1 cellular context compared by ENCODE assay signal in genomic region chr10:61899997-61900828, GRCh38.
TF ChIP-seq lines count a peak whose summit lies in the region.

No MANE protein-coding gene starts in this region.

TF ChIP-seq in HEK293, 187 proteins besides CTCF, POLR2A, EP300 and RAD21 (continued from another document and continues in another):
- TF ChIP-seq, protein P1, sequence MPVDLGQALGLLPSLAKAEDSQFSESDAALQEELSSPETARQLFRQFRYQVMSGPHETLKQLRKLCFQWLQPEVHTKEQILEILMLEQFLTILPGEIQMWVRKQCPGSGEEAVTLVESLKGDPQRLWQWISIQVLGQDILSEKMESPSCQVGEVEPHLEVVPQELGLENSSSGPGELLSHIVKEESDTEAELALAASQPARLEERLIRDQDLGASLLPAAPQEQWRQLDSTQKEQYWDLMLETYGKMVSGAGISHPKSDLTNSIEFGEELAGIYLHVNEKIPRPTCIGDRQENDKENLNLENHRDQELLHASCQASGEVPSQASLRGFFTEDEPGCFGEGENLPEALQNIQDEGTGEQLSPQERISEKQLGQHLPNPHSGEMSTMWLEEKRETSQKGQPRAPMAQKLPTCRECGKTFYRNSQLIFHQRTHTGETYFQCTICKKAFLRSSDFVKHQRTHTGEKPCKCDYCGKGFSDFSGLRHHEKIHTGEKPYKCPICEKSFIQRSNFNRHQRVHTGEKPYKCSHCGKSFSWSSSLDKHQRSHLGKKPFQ (tag by site-specific recombination; IDR thresholded peaks at IDR 0.05) = peak; percentile 52; the same call in 1 of the 2 replicates
- TF ChIP-seq GLI4 (tag by site-specific recombination; IDR thresholded peaks at IDR 0.05) (no peak), ZNF175 (tag by site-specific recombination; IDR thresholded peaks at IDR 0.05) (no peak), ZNF138 (tag by site-specific recombination; IDR thresholded peaks at IDR 0.05; ENCODE audit: borderline replicate concordance) (no peak), ZBTB6 (tag by site-specific recombination; IDR thresholded peaks at IDR 0.05) (peak; percentile 53; the same call in 1 of the 2 replicates), ZNF335 (tag by site-specific recombination; conservative IDR thresholded peaks at IDR 0.05) (peak; percentile 73), TSHZ1 (tag by site-specific recombination; IDR thresholded peaks at IDR 0.05; ENCODE audit: borderline replicate concordance) (0 out of 2 replicates have a peak, but pooled peaks have one; percentile 46), ZNF692 (tag by site-specific recombination; IDR thresholded peaks at IDR 0.05) (peak; percentile 62; the same call in 1 of the 2 replicates), WT1 (tag by site-specific recombination; IDR thresholded peaks at IDR 0.05) (peak; percentile 69), BCL11A (tag by site-specific recombination; IDR thresholded peaks at IDR 0.05; ENCODE audit: low read depth) (0 out of 2 replicates have a peak, but pooled peaks have one; percentile 20), ZNF239 (tag by site-specific recombination; IDR thresholded peaks at IDR 0.05) (no peak; the same call in 1 of the 2 replicates), ZXDB (tag by site-specific recombination; IDR thresholded peaks at IDR 0.05) (peak; percentile 73), ZNF629 (tag by site-specific recombination; IDR thresholded peaks at IDR 0.05) (peak; percentile 82), ZNF639 (tag by site-specific recombination; IDR thresholded peaks at IDR 0.05) (peak; percentile 60; the same call in 1 of the 2 replicates), ZNF658 (tag by site-specific recombination; IDR thresholded peaks at IDR 0.05) (no peak), ZNF561 (tag by site-specific recombination; IDR thresholded peaks at IDR 0.05; ENCODE audit: borderline replicate concordance) (0 out of 2 replicates have a peak, but pooled peaks have one; percentile 17), ZBTB1 (tag by site-specific recombination; IDR thresholded peaks at IDR 0.05) (peak; percentile 73; the same call in 1 of the 2 replicates), SP7 (tag by site-specific recombination; IDR thresholded peaks at IDR 0.05) (peak; percentile 84), GLIS2 (tag by site-specific recombination; IDR thresholded peaks at IDR 0.05) (peak; percentile 43; the same call in 1 of the 2 replicates), ZBTB21 (tag by site-specific recombination; IDR thresholded peaks at IDR 0.05) (peak; percentile 14; the same call in 1 of the 2 replicates), OSR2 (tag by site-specific recombination; IDR thresholded peaks at IDR 0.05) (peak; percentile 43), ZNF549 (tag by site-specific recombination; IDR thresholded peaks at IDR 0.05) (no peak), PATZ1 (tag by site-specific recombination; IDR thresholded peaks at IDR 0.05) (peak; percentile 84), ZNF558 (tag by site-specific recombination; IDR thresholded peaks at IDR 0.05) (no peak), ZNF23 (tag by site-specific recombination; IDR thresholded peaks at IDR 0.05; ENCODE audit: borderline replicate concordance) (no peak), ZNF394 (tag by site-specific recombination; IDR thresholded peaks at IDR 0.05; ENCODE audit: borderline replicate concordance) (peak; percentile 40; the same call in 1 of the 2 replicates), ZBTB8A (tag by site-specific recombination; IDR thresholded peaks at IDR 0.05) (peak; percentile 50; the same call in 1 of the 2 replicates), MZF1 (tag by site-specific recombination; IDR thresholded peaks at IDR 0.05; ENCODE audit: borderline replicate concordance) (peak; percentile 59; the same call in 1 of the 2 replicates), ZNF776 (tag by site-specific recombination; IDR thresholded peaks at IDR 0.05; ENCODE audit: borderline replicate concordance) (no peak), ZNF341 (tag by site-specific recombination; IDR thresholded peaks at IDR 0.05; ENCODE audit: low read depth) (peak; percentile 43), PRDM4 (tag by site-specific recombination; IDR thresholded peaks at IDR 0.05) (peak; percentile 70), MYNN (tag by site-specific recombination; IDR thresholded peaks at IDR 0.05; ENCODE audit: borderline replicate concordance) (peak; percentile 30; the same call in 1 of the 2 replicates), ZNF600 (tag by site-specific recombination; IDR thresholded peaks at IDR 0.05) (peak; percentile 97), GLIS1 (tag by site-specific recombination; IDR thresholded peaks at IDR 0.05) (peak; percentile 9; the same call in 1 of the 2 replicates), ZNF843 (tag by site-specific recombination; IDR thresholded peaks at IDR 0.05) (peak; percentile 83), ZEB2 (tag by site-specific recombination; IDR thresholded peaks at IDR 0.05) (peak; percentile 91), ZNF10 (tag by site-specific recombination; IDR thresholded peaks at IDR 0.05) (0 out of 2 replicates have a peak, but pooled peaks have one; percentile 53), KLF1 (tag by site-specific recombination; IDR thresholded peaks at IDR 0.05) (no peak), ZSCAN23 (tag by site-specific recombination; IDR thresholded peaks at IDR 0.05) (no peak), ZNF530 (tag by site-specific recombination; IDR thresholded peaks at IDR 0.05; ENCODE audit: low read depth) (no peak), HOXA7 (CRISPR knock-in tag; IDR thresholded peaks at IDR 0.05; ENCODE audit: borderline replicate concordance) (no peak), ZNF621 (tag by site-specific recombination; IDR thresholded peaks at IDR 0.05) (no peak), ZNF521 (tag by site-specific recombination; IDR thresholded peaks at IDR 0.05) (no peak), HOXC10 (CRISPR knock-in tag; IDR thresholded peaks at IDR 0.05) (no peak), BCL11B (tag by site-specific recombination; IDR thresholded peaks at IDR 0.05; ENCODE audit: low read depth) (peak; percentile 54; the same call in 1 of the 2 replicates), ZNF404 (tag by site-specific recombination; IDR thresholded peaks at IDR 0.05) (no peak), GLI2 (tag by site-specific recombination; IDR thresholded peaks at IDR 0.05; ENCODE audit: borderline replicate concordance, low read depth) (0 out of 2 replicates have a peak, but pooled peaks have one; percentile 33), ZNF366 (tag by site-specific recombination; conservative IDR thresholded peaks at IDR 0.05) (peak; percentile 77; the same call in 1 of the 2 replicates)
- TF ChIP-seq, protein P2, sequence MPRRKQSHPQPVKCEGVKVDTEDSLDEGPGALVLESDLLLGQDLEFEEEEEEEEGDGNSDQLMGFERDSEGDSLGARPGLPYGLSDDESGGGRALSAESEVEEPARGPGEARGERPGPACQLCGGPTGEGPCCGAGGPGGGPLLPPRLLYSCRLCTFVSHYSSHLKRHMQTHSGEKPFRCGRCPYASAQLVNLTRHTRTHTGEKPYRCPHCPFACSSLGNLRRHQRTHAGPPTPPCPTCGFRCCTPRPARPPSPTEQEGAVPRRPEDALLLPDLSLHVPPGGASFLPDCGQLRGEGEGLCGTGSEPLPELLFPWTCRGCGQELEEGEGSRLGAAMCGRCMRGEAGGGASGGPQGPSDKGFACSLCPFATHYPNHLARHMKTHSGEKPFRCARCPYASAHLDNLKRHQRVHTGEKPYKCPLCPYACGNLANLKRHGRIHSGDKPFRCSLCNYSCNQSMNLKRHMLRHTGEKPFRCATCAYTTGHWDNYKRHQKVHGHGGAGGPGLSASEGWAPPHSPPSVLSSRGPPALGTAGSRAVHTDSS (tag by site-specific recombination; IDR thresholded peaks at IDR 0.05) = peak; percentile 7; the same call in 1 of the 2 replicates
- TF ChIP-seq, protein P3, sequence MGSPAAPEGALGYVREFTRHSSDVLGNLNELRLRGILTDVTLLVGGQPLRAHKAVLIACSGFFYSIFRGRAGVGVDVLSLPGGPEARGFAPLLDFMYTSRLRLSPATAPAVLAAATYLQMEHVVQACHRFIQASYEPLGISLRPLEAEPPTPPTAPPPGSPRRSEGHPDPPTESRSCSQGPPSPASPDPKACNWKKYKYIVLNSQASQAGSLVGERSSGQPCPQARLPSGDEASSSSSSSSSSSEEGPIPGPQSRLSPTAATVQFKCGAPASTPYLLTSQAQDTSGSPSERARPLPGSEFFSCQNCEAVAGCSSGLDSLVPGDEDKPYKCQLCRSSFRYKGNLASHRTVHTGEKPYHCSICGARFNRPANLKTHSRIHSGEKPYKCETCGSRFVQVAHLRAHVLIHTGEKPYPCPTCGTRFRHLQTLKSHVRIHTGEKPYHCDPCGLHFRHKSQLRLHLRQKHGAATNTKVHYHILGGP (tag by site-specific recombination; IDR thresholded peaks at IDR 0.05) = peak; percentile 14; the same call in 1 of the 2 replicates
